ENCODE assay signal across 1 cellular context in the genomic region with DNA sequence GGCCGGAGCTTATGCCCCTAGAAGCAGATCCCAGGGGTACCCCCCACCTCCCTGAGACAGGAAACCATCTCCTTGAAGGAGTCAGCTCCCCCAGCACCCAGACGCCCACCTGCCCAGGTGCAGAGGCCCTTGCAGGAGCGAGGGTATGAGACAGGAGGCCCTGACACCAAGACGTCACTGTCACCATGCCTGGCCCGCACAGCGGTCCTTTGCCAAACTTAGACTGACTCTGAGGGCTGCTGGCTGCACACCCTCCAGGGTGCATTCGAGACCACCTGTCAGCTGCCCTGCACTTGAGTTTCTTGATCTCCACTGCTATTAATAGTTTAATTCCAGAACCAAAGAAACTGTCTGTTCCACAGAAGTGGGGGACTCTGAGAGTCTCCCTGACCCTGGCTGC.
TF ChIP-seq lines count a peak whose summit lies in the region.

No MANE protein-coding gene starts in this region.

TF ChIP-seq in H1, 55 proteins besides CTCF, POLR2A, EP300 and RAD21 (continued from another document):
- TF ChIP-seq, protein P1, sequence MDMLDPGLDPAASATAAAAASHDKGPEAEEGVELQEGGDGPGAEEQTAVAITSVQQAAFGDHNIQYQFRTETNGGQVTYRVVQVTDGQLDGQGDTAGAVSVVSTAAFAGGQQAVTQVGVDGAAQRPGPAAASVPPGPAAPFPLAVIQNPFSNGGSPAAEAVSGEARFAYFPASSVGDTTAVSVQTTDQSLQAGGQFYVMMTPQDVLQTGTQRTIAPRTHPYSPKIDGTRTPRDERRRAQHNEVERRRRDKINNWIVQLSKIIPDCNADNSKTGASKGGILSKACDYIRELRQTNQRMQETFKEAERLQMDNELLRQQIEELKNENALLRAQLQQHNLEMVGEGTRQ (IDR thresholded peaks at IDR 0.05; ENCODE audit: low read length): no peak
- TF ChIP-seq, protein P2, sequence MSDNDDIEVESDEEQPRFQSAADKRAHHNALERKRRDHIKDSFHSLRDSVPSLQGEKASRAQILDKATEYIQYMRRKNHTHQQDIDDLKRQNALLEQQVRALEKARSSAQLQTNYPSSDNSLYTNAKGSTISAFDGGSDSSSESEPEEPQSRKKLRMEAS (IDR thresholded peaks at IDR 0.05): no peak
- no peak for TF ChIP-seq JUN (IDR thresholded peaks at IDR 0.05; ENCODE audit: low read depth, low read length)
- TF ChIP-seq, protein P3, sequence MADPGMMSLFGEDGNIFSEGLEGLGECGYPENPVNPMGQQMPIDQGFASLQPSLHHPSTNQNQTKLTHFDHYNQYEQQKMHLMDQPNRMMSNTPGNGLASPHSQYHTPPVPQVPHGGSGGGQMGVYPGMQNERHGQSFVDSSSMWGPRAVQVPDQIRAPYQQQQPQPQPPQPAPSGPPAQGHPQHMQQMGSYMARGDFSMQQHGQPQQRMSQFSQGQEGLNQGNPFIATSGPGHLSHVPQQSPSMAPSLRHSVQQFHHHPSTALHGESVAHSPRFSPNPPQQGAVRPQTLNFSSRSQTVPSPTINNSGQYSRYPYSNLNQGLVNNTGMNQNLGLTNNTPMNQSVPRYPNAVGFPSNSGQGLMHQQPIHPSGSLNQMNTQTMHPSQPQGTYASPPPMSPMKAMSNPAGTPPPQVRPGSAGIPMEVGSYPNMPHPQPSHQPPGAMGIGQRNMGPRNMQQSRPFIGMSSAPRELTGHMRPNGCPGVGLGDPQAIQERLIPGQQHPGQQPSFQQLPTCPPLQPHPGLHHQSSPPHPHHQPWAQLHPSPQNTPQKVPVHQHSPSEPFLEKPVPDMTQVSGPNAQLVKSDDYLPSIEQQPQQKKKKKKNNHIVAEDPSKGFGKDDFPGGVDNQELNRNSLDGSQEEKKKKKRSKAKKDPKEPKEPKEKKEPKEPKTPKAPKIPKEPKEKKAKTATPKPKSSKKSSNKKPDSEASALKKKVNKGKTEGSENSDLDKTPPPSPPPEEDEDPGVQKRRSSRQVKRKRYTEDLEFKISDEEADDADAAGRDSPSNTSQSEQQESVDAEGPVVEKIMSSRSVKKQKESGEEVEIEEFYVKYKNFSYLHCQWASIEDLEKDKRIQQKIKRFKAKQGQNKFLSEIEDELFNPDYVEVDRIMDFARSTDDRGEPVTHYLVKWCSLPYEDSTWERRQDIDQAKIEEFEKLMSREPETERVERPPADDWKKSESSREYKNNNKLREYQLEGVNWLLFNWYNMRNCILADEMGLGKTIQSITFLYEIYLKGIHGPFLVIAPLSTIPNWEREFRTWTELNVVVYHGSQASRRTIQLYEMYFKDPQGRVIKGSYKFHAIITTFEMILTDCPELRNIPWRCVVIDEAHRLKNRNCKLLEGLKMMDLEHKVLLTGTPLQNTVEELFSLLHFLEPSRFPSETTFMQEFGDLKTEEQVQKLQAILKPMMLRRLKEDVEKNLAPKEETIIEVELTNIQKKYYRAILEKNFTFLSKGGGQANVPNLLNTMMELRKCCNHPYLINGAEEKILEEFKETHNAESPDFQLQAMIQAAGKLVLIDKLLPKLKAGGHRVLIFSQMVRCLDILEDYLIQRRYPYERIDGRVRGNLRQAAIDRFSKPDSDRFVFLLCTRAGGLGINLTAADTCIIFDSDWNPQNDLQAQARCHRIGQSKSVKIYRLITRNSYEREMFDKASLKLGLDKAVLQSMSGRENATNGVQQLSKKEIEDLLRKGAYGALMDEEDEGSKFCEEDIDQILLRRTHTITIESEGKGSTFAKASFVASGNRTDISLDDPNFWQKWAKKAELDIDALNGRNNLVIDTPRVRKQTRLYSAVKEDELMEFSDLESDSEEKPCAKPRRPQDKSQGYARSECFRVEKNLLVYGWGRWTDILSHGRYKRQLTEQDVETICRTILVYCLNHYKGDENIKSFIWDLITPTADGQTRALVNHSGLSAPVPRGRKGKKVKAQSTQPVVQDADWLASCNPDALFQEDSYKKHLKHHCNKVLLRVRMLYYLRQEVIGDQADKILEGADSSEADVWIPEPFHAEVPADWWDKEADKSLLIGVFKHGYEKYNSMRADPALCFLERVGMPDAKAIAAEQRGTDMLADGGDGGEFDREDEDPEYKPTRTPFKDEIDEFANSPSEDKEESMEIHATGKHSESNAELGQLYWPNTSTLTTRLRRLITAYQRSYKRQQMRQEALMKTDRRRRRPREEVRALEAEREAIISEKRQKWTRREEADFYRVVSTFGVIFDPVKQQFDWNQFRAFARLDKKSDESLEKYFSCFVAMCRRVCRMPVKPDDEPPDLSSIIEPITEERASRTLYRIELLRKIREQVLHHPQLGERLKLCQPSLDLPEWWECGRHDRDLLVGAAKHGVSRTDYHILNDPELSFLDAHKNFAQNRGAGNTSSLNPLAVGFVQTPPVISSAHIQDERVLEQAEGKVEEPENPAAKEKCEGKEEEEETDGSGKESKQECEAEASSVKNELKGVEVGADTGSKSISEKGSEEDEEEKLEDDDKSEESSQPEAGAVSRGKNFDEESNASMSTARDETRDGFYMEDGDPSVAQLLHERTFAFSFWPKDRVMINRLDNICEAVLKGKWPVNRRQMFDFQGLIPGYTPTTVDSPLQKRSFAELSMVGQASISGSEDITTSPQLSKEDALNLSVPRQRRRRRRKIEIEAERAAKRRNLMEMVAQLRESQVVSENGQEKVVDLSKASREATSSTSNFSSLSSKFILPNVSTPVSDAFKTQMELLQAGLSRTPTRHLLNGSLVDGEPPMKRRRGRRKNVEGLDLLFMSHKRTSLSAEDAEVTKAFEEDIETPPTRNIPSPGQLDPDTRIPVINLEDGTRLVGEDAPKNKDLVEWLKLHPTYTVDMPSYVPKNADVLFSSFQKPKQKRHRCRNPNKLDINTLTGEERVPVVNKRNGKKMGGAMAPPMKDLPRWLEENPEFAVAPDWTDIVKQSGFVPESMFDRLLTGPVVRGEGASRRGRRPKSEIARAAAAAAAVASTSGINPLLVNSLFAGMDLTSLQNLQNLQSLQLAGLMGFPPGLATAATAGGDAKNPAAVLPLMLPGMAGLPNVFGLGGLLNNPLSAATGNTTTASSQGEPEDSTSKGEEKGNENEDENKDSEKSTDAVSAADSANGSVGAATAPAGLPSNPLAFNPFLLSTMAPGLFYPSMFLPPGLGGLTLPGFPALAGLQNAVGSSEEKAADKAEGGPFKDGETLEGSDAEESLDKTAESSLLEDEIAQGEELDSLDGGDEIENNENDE (IDR thresholded peaks at IDR 0.05; ENCODE audit: insufficient replicate concordance, low read length): no peak
- TF ChIP-seq RFX5 (IDR thresholded peaks at IDR 0.05; ENCODE audit: borderline replicate concordance, low read depth, low read length): no peak
- TF ChIP-seq YY1 (IDR thresholded peaks at IDR 0.05; ENCODE audit: low read depth, low read length): no peak
- TF ChIP-seq KDM5A (IDR thresholded peaks at IDR 0.05; ENCODE audit: low read length): no peak
- no peak for TF ChIP-seq CBX5 (IDR thresholded peaks at IDR 0.05; ENCODE audit: low read depth, low read length)
- TF ChIP-seq, protein P4, sequence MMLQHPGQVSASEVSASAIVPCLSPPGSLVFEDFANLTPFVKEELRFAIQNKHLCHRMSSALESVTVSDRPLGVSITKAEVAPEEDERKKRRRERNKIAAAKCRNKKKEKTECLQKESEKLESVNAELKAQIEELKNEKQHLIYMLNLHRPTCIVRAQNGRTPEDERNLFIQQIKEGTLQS (IDR thresholded peaks at IDR 0.05; ENCODE audit: insufficient read depth, low read depth, low read length): no peak
- no peak for TF ChIP-seq POU5F1 (IDR thresholded peaks at IDR 0.05; ENCODE audit: low read depth, low read length)
- TF ChIP-seq SRF (IDR thresholded peaks at IDR 0.05; ENCODE audit: low read depth, low read length): no peak
- TF ChIP-seq TEAD4 (IDR thresholded peaks at IDR 0.05; ENCODE audit: low read depth, low read length): no peak
- no peak for TF ChIP-seq TBP (IDR thresholded peaks at IDR 0.05; ENCODE audit: low read depth, low read length)
